In genomic region chr2:141490886-141491285, GRCh38 we compare ENCODE assay signal across 19 cellular contexts.
"Had no signal": no experiment of that assay in that cellular context is flagged by ENCODE, and none has a peak within 500 bp of the region (broad histone marks: within the 10 kb centered on the region; RNA-seq: fewer than 3 reads in every experiment).

No MANE protein-coding gene starts in this region.

- H2AFZ ChIP-seq: hepatocyte had no signal

- H3K4me3 ChIP-seq: coronary artery, gastrocnemius medialis, hepatocyte, right lobe of liver, thoracic aorta had no signal

- H3K27ac ChIP-seq: coronary artery, gastrocnemius medialis, hepatocyte, right lobe of liver, thoracic aorta, VCaP had no signal

- H3K9me3 ChIP-seq: gastrocnemius medialis, right lobe of liver, thoracic aorta had no signal

- H3K27me3 ChIP-seq: dorsolateral prefrontal cortex, gastrocnemius medialis, hepatocyte, right lobe of liver had no signal

- H3K4me2 ChIP-seq: hepatocyte had no signal

- H3K36me3 ChIP-seq: gastrocnemius medialis, right lobe of liver, thoracic aorta had no signal

- H3K79me2 ChIP-seq: hepatocyte had no signal

- DNase-seq: activated CD4-positive, alpha-beta T cell treated with anti-CD3 and anti-CD28 coated beads for 4 hours; activated CD4-positive, alpha-beta T cell treated with anti-CD3 and anti-CD28 coated beads, Interleukin-2, amount 50 U/mL, for 4 hours; activated naive CD4-positive, alpha-beta T cell; activated T-cell treated with anti-CD3 and anti-CD28 coated beads for 4 hours; activated T-cell treated with anti-CD3 and anti-CD28 coated beads, Interleukin-2, amount 50 U/mL, for 72 hours; dorsolateral prefrontal cortex; effector memory CD4-positive, alpha-beta T cell; gastrocnemius medialis; left colon; natural killer cell; right lobe of liver; stimulated activated CD4-positive, alpha-beta T cell treated with anti-CD3 and anti-CD28 coated beads, Interleukin-12 subunit alpha, Interleukin-12 subunit beta, amount 100 ng/mL, for 4 hours; stimulated activated CD4-positive, alpha-beta T cell treated with anti-CD3 and anti-CD28 coated beads, Interleukin-4, amount 100 ng/mL, for 1 hour; stimulated activated naive CD8-positive, alpha-beta T cell treated with anti-CD3 and anti-CD28 coated beads, Interleukin-15, Interleukin-2, amounts not matched to agents 100 U/mL and 50 U/mL, for 24 hours; trophoblast cell had no signal

- H3K4me1 ChIP-seq: gastrocnemius medialis, right lobe of liver had no signal
